In the genomic region with DNA sequence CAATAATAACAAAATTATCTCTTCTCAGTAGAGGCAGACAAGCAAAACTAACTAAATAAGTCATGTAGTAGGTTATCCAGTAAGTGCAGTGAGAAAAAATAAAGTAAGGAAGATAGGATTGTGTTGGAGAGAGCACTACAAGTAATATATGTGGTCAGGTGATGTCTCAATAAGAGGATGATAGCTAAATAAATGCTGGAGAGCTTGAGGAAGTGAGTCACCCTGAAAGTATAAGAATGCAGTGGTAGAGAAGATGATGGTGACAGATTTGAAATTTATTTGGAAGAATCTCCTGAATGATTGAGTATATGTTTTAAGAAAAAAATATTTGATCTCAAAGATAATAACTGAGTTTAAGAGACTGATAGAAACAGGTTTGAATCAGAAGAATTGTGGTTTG, we compare ENCODE assay signal across 24 cellular contexts.
DNase-seq lines count a peak whose midpoint lies in the region; ATAC-seq, FAIRE-seq and TF ChIP-seq lines count a peak whose summit lies in the region.
"Had no signal": no experiment of that assay in that cellular context is flagged by ENCODE, and none has a peak within 500 bp of the region (broad histone marks: within the 10 kb centered on the region; RNA-seq: fewer than 3 reads in every experiment).

No MANE protein-coding gene starts in this region.

- H3K9me3 ChIP-seq in mammary epithelial cell (replicated peaks; ENCODE audit: insufficient read depth, low read length) (peaks cover 7% of the 10 kb centered on the region), PC-3 (ENCODE audit: low read length) (no peaks in the 10 kb centered on the region), GM23248 (ENCODE audit: low read depth) (no peaks in the 10 kb centered on the region), neural progenitor cell (ENCODE audit: low read depth) (no peaks in the 10 kb centered on the region)
- H3K9me3 ChIP-seq: A549, BE2C, MG63 had no signal

- CTCF ChIA-PET in MCF 10A (lab: Yijun Ruan, JAX), result no interaction called here
- CTCF ChIA-PET in mammary epithelial cell (lab: Charles Lee; ENCODE audit: low non-redundant PET), result no interaction called here
- CTCF ChIA-PET in PC-3 (lab: Charles Lee), result no interaction called here

- H3K36me3 ChIP-seq in mammary epithelial cell (ENCODE audit: insufficient read depth, low read length) (no peaks in the 10 kb centered on the region), PC-3 (ENCODE audit: low read depth, low read length) (no peaks in the 10 kb centered on the region), bronchial epithelial cell (ENCODE audit: control insufficient read depth, insufficient read depth, low read length) (no peaks in the 10 kb centered on the region), GM23248 (ENCODE audit: low read depth) (no peaks in the 10 kb centered on the region), neural progenitor cell (no peaks in the 10 kb centered on the region)
- H3K36me3 ChIP-seq: BE2C, MG63 had no signal

- no peaks in the 10 kb centered on the region for H3K9me2 ChIP-seq in PC-3 (replicated peaks; ENCODE audit: low read length)
- no peaks in the 10 kb centered on the region for H3K9me2 ChIP-seq in GM23248 (ENCODE audit: insufficient read depth)

- no peak overlapping the region for H3K27ac Mint-ChIP-seq in MCF 10A (ENCODE audit: low read depth, unreplicated experiment)
- H3K27ac Mint-ChIP-seq in neural progenitor cell, result no peak overlapping the region
- H3K27ac Mint-ChIP-seq: T-helper 1 cell treated with Interleukin-12 subunit alpha and Interleukin-12 subunit beta and Interleukin-4 antibody, amounts not matched to agents 30 μg/mL and 1 μg/mL, for 36 hours had no signal

- FAIRE-seq in bronchial epithelial cell (lab: Jason Lieb, UNC) (no peak), urothelium cell line (lab: Jason Lieb, UNC) (no peak)
- FAIRE-seq: A549, GM12878 had no signal

- ATAC-seq in PC-3, result peak; percentile 73
- ATAC-seq: A549, GM12878 had no signal

- H4K20me1 ChIP-seq in mammary epithelial cell (ENCODE audit: insufficient read depth, low read length), result no peaks in the 10 kb centered on the region
- no peaks in the 10 kb centered on the region for H4K20me1 ChIP-seq in PC-3 (ENCODE audit: low read length)
- no peaks in the 10 kb centered on the region for H4K20me1 ChIP-seq in GM23248 (ENCODE audit: insufficient read depth)
- H4K20me1 ChIP-seq in neural progenitor cell (ENCODE audit: low read depth), result no peaks in the 10 kb centered on the region

- POLR2A ChIA-PET in MCF 10A (lab: Yijun Ruan, JAX) (no interaction called here), PC-3 (lab: Charles Lee; ENCODE audit: unreplicated experiment) (no interaction called here)

- in situ Hi-C loops in mammary epithelial cell (cut with MboI; ENCODE audit: low sequenced_read_pairs in 2 of 2), result no loop called here
- in situ Hi-C loops in GM23248 (cut with MboI), result no loop called here

- no peaks in the 10 kb centered on the region for H3K27me3 Mint-ChIP-seq in MCF 10A (ENCODE audit: insufficient read depth, unreplicated experiment)
- H3K27me3 Mint-ChIP-seq in neural progenitor cell (ENCODE audit: insufficient read depth, low read depth), result peaks cover 2% of the 10 kb centered on the region

- DNase-seq in MCF 10A (ENCODE audit: unreplicated experiment) (peak; percentile 33), mammary epithelial cell (no peak), PC-3 (peak; percentile 14), bronchial epithelial cell (ENCODE audit: low read depth) (peak; percentile 47), urothelium cell line (ENCODE audit: low spot score) (peak; percentile 11), GM23248 (no peak), T-helper 1 cell (no peak), neural progenitor cell (ENCODE audit: low spot score) (no peak)
- DNase-seq: BE2C, DND-41, GOT3, HCEC 1CT, MG63, NCI-H1092, NCI-H1436 treated with DMSO at 0.1 percent for 48 hours, NCI-H1930, NCI-H226, NCI-H510A treated with DMSO at 0.1 percent for 48 hours, NCI-H82, OCI-M1, SHP77 treated with DMSO at 0.1 percent for 48 hours had no signal

- H3K4me2 ChIP-seq in mammary epithelial cell (ENCODE audit: insufficient read depth, low read depth, low read length) (no peak overlapping the region), PC-3 (ENCODE audit: low read length) (no peak overlapping the region), GM23248 (ENCODE audit: unreplicated experiment) (no peak overlapping the region), neural progenitor cell (no peak overlapping the region)
- H3K4me2 ChIP-seq: A549 had no signal

- H3K36me3 Mint-ChIP-seq in MCF 10A (ENCODE audit: insufficient read depth, unreplicated experiment), result no peaks in the 10 kb centered on the region
- no peaks in the 10 kb centered on the region for H3K36me3 Mint-ChIP-seq in neural progenitor cell

- peaks cover 7% of the 10 kb centered on the region for H3K4me1 Mint-ChIP-seq in MCF 10A (ENCODE audit: insufficient read depth, unreplicated experiment)
- no peaks in the 10 kb centered on the region for H3K4me1 Mint-ChIP-seq in neural progenitor cell

- H3K27me3 ChIP-seq in mammary epithelial cell (ENCODE audit: insufficient read depth, low read length), result no peaks in the 10 kb centered on the region
- H3K27me3 ChIP-seq in PC-3 (ENCODE audit: low read length), result no peaks in the 10 kb centered on the region
- H3K27me3 ChIP-seq in bronchial epithelial cell (ENCODE audit: control insufficient read depth, insufficient read depth, low read length), result no peaks in the 10 kb centered on the region
- H3K27me3 ChIP-seq in GM23248 (replicated peaks; ENCODE audit: insufficient read depth), result no peaks in the 10 kb centered on the region
- no peaks in the 10 kb centered on the region for H3K27me3 ChIP-seq in neural progenitor cell
- H3K27me3 ChIP-seq: BE2C, MG63 had no signal

- no peak overlapping the region for H3K4me3 Mint-ChIP-seq in MCF 10A (ENCODE audit: unreplicated experiment)
- H3K4me3 Mint-ChIP-seq in neural progenitor cell, result no peak overlapping the region
- H3K4me3 Mint-ChIP-seq: T-helper 1 cell treated with Interleukin-12 subunit alpha and Interleukin-12 subunit beta and Interleukin-4 antibody, amounts not matched to agents 30 μg/mL and 1 μg/mL, for 36 hours had no signal

- intact Hi-C loops in MCF 10A (cut with micrococcal nuclease), result no loop called here
- intact Hi-C loops in mammary epithelial cell (cut with micrococcal nuclease), result no loop called here
- intact Hi-C loops in PC-3 (cut with micrococcal nuclease), result no loop called here

- no peaks in the 10 kb centered on the region for H3F3A ChIP-seq in PC-3 (ENCODE audit: low read length, unreplicated experiment)
- no peaks in the 10 kb centered on the region for H3F3A ChIP-seq in GM23248 (ENCODE audit: insufficient read depth)
- H3F3A ChIP-seq in neural progenitor cell (ENCODE audit: low read depth), result no peaks in the 10 kb centered on the region

- dilution Hi-C loops in mammary epithelial cell (cut with HindIII; ENCODE audit: low sequenced_read_pairs), result no loop called here

- H3K4me3 ChIP-seq in mammary epithelial cell (replicated peaks in 1 of 3; ENCODE audit: insufficient read depth in 1 of 3, low read depth in 2 of 3, low read length in 3 of 3), result no peak overlapping the region
- H3K4me3 ChIP-seq in PC-3 (ENCODE audit: low read length), result no peak overlapping the region
- H3K4me3 ChIP-seq in bronchial epithelial cell (ENCODE audit: low read depth, low read length), result no peak overlapping the region
- H3K4me3 ChIP-seq in GM23248, result no peak overlapping the region
- H3K4me3 ChIP-seq in neural progenitor cell, result no peak overlapping the region
- H3K4me3 ChIP-seq: A549, GM12878, MG63 had no signal

- no peaks in the 10 kb centered on the region for H3K9me3 Mint-ChIP-seq in MCF 10A (ENCODE audit: unreplicated experiment)
- no peaks in the 10 kb centered on the region for H3K9me3 Mint-ChIP-seq in neural progenitor cell

- H3K27ac ChIP-seq in mammary epithelial cell (ENCODE audit: insufficient read depth, low read depth, low read length) (no peak overlapping the region), PC-3 (ENCODE audit: low read length) (no peak overlapping the region), GM23248 (no peak overlapping the region), neural progenitor cell (no peak overlapping the region)
- H3K27ac ChIP-seq: A549 had no signal

- H3K4me1 ChIP-seq in mammary epithelial cell (ENCODE audit: insufficient read depth, low read length) (no peaks in the 10 kb centered on the region), PC-3 (ENCODE audit: insufficient read depth, low read length) (no peaks in the 10 kb centered on the region), GM23248 (ENCODE audit: insufficient read depth) (no peaks in the 10 kb centered on the region), neural progenitor cell (no peaks in the 10 kb centered on the region)
- H3K4me1 ChIP-seq: A549, BE2C had no signal

- H3K79me2 ChIP-seq in mammary epithelial cell (ENCODE audit: insufficient read depth, low read length) (no peaks in the 10 kb centered on the region), PC-3 (ENCODE audit: low read length) (no peaks in the 10 kb centered on the region), GM23248 (ENCODE audit: insufficient read depth) (no peaks in the 10 kb centered on the region), neural progenitor cell (ENCODE audit: low read depth) (no peaks in the 10 kb centered on the region)

- H2AFZ ChIP-seq in mammary epithelial cell (ENCODE audit: low read depth, low read length), result no peak overlapping the region
- no peak overlapping the region for H2AFZ ChIP-seq in PC-3 (ENCODE audit: low read length)
- H2AFZ ChIP-seq in GM23248, result no peak overlapping the region
- H2AFZ ChIP-seq in neural progenitor cell (replicated peaks), result no peak overlapping the region

- no peak overlapping the region for H3K9ac ChIP-seq in mammary epithelial cell (ENCODE audit: insufficient read depth, low read length)
- no peak overlapping the region for H3K9ac ChIP-seq in PC-3 (ENCODE audit: low read length)
- H3K9ac ChIP-seq in GM23248, result no peak overlapping the region
- H3K9ac ChIP-seq in neural progenitor cell, result no peak overlapping the region

- TF ChIP-seq CTCF in MCF 10A (IDR thresholded peaks at IDR 0.05; ENCODE audit: unreplicated experiment) (no peak), mammary epithelial cell (conservative IDR thresholded peaks at IDR 0.05 in 1 of 2, IDR thresholded peaks at IDR 0.05 in 1 of 2; ENCODE audit: extremely low read depth in 1 of 2, insufficient read depth in 1 of 2, low read depth in 1 of 2, low read length in 2 of 2) (no peak), PC-3 (conservative IDR thresholded peaks at IDR 0.05; ENCODE audit: low read depth, low read length) (no peak), bronchial epithelial cell (IDR thresholded peaks at IDR 0.05; ENCODE audit: insufficient read depth, low read length, severe bottlenecking) (no peak), neural progenitor cell (IDR thresholded peaks at IDR 0.05) (no peak)

- no TSS peak for BruUV-seq in MCF 10A (replicated peaks; lab: Mats Ljungman, UMichigan)
- no TSS peak for BruUV-seq in mammary epithelial cell (replicated peaks; lab: Mats Ljungman, UMichigan)
- BruUV-seq in PC-3 (replicated peaks; lab: Mats Ljungman, UMichigan), result no TSS peak

Comparison
In these comparisons a context has a peak if more than half of its experiments do, and no peak if none do; other contexts are left out.
1. DNase-seq: peak in MCF 10A (single experiment), PC-3 (single experiment), bronchial epithelial cell (single experiment) and urothelium cell line (single experiment); none in mammary epithelial cell (single experiment), GM23248 (single experiment), T-helper 1 cell (0 of 5) and neural progenitor cell (single experiment).